ENCODE assay signal across 30 cellular contexts in genomic region chr7:119733480-119733879, GRCh38.
DNase-seq lines count a peak whose midpoint lies in the region; ATAC-seq, FAIRE-seq and TF ChIP-seq lines count a peak whose summit lies in the region.
"Had no signal": no experiment of that assay in that cellular context is flagged by ENCODE, and none has a peak within 500 bp of the region (broad histone marks: within the 10 kb centered on the region; RNA-seq: fewer than 3 reads in every experiment).

No MANE protein-coding gene starts in this region.

- H3K9me2 ChIP-seq in PC-9 (ENCODE audit: insufficient read depth): no peaks in the 10 kb centered on the region

- H3K27ac Mint-ChIP-seq in naive thymus-derived CD4-positive, alpha-beta T cell: no peak overlapping the region
- H3K27ac Mint-ChIP-seq: activated CD8-positive, alpha-beta T cell treated with anti-CD3 and anti-CD28 coated beads for 36 hours; activated naive CD8-positive, alpha-beta T cell; HFFc6 had no signal

- CTCF ChIA-PET in endothelial cell of umbilical vein (lab: Charles Lee) (no interaction called here), PC-9 (lab: Charles Lee) (no interaction called here)
- CTCF ChIA-PET in naive thymus-derived CD4-positive, alpha-beta T cell (lab: Charles Lee): no interaction called here

- H3K9me3 ChIP-seq in RWPE2 (ENCODE audit: severe bottlenecking): no peaks in the 10 kb centered on the region
- H3K9me3 ChIP-seq in endothelial cell of umbilical vein (replicated peaks; ENCODE audit: control insufficient read depth, insufficient read depth, low read length): no peaks in the 10 kb centered on the region
- no peaks in the 10 kb centered on the region for H3K9me3 ChIP-seq in naive thymus-derived CD4-positive, alpha-beta T cell (ENCODE audit: control insufficient read depth in 2 of 3, low read length in 3 of 3)
- H3K9me3 ChIP-seq in PC-9 (ENCODE audit: insufficient read depth, low read depth): no peaks in the 10 kb centered on the region; the same call in 1 of the 2 replicates
- H3K9me3 ChIP-seq: gastroesophageal sphincter, psoas muscle, testis had no signal

- no peak for TF ChIP-seq EP300 in Ishikawa (IDR thresholded peaks at IDR 0.05; ENCODE audit: borderline replicate concordance)

- no peak overlapping the region for H3K4me3 ChIP-seq in RWPE2 (ENCODE audit: severe bottlenecking)
- H3K4me3 ChIP-seq in endothelial cell of umbilical vein (replicated peaks in 1 of 3; ENCODE audit: insufficient read depth in 1 of 3, low read depth in 1 of 3, low read length in 3 of 3): no peak overlapping the region
- no peak overlapping the region for H3K4me3 ChIP-seq in naive thymus-derived CD4-positive, alpha-beta T cell (ENCODE audit: low read length)
- H3K4me3 ChIP-seq in PC-9: no peak overlapping the region
- H3K4me3 ChIP-seq: gastroesophageal sphincter, hepatocyte, psoas muscle, SK-N-MC, testis had no signal

- H3K4me1 ChIP-seq in RWPE2 (ENCODE audit: insufficient read depth, poor library complexity, severe bottlenecking): peaks cover 11% of the 10 kb centered on the region
- no peaks in the 10 kb centered on the region for H3K4me1 ChIP-seq in endothelial cell of umbilical vein (ENCODE audit: control insufficient read depth, extremely low read depth, insufficient read depth, low read length)
- H3K4me1 ChIP-seq in naive thymus-derived CD4-positive, alpha-beta T cell (ENCODE audit: control insufficient read depth in 2 of 2, insufficient read depth in 2 of 2, low read length in 2 of 2): no peaks in the 10 kb centered on the region
- H3K4me1 ChIP-seq in PC-9 (replicated peaks; ENCODE audit: insufficient read depth): no peaks in the 10 kb centered on the region
- H3K4me1 ChIP-seq: gastroesophageal sphincter, psoas muscle, testis had no signal

- H3K36me3 Mint-ChIP-seq in naive thymus-derived CD4-positive, alpha-beta T cell: no peaks in the 10 kb centered on the region
- H3K36me3 Mint-ChIP-seq: activated naive CD8-positive, alpha-beta T cell had no signal

- H4K20me1 ChIP-seq in endothelial cell of umbilical vein (replicated peaks; ENCODE audit: control insufficient read depth, extremely low read depth, insufficient read depth, low read length) (no peaks in the 10 kb centered on the region), PC-9 (ENCODE audit: insufficient read depth) (no peaks in the 10 kb centered on the region)

- in situ Hi-C loops in ACHN (cut with HindIII; ENCODE audit: low pct_ligation_motif_present, low pct_unique_long_range_greater_than_20kb, low sequenced_read_pairs): no loop called here

- peaks cover 0 to 9% (median 3%) of the 10 kb centered on the region in 11 donors for H3K9me3 Mint-ChIP-seq in naive thymus-derived CD4-positive, alpha-beta T cell

- BruUV-seq in endothelial cell of umbilical vein (replicated peaks; lab: Mats Ljungman, UMichigan) (no TSS peak), PC-9 (replicated peaks; lab: Mats Ljungman, UMichigan) (no TSS peak)

- H3K4me1 Mint-ChIP-seq in naive thymus-derived CD4-positive, alpha-beta T cell: no peaks in the 10 kb centered on the region

- TF ChIP-seq CTCF in RWPE2 (IDR thresholded peaks at IDR 0.05; ENCODE audit: poor library complexity, severe bottlenecking) (no peak), endothelial cell of umbilical vein (IDR thresholded peaks at IDR 0.05; ENCODE audit: extremely low read depth in 1 of 2, insufficient read depth in 1 of 2, low read depth in 1 of 2, low read length in 2 of 2) (no peak), PC-9 (conservative IDR thresholded peaks at IDR 0.05) (no peak)

- no peak for FAIRE-seq in endothelial cell of umbilical vein (lab: Jason Lieb, UNC)

- POLR2A ChIA-PET in endothelial cell of umbilical vein (lab: Charles Lee): no interaction called here
- POLR2A ChIA-PET in naive thymus-derived CD4-positive, alpha-beta T cell (lab: Charles Lee): no interaction called here
- POLR2A ChIA-PET in PC-9 (lab: Charles Lee; ENCODE audit: unreplicated experiment): no interaction called here

- H3K27me3 Mint-ChIP-seq in naive thymus-derived CD4-positive, alpha-beta T cell: no peaks in the 10 kb centered on the region
- H3K27me3 Mint-ChIP-seq: activated CD8-positive, alpha-beta T cell treated with anti-CD3 and anti-CD28 coated beads for 36 hours; activated naive CD8-positive, alpha-beta T cell had no signal

- H3K4me3 Mint-ChIP-seq in naive thymus-derived CD4-positive, alpha-beta T cell: no peak overlapping the region
- H3K4me3 Mint-ChIP-seq: activated CD8-positive, alpha-beta T cell treated with anti-CD3 and anti-CD28 coated beads for 36 hours; activated naive CD8-positive, alpha-beta T cell; HFFc6 had no signal

- dilution Hi-C loops in endothelial cell of umbilical vein (cut with MboI; ENCODE audit: extremely low pct_ligation_motif_present, low sequenced_read_pairs): no loop called here

- no peak overlapping the region for H3K9ac ChIP-seq in endothelial cell of umbilical vein (replicated peaks; ENCODE audit: extremely low read depth, insufficient read depth, low read length)

- peak; percentile 99 for ATAC-seq in RWPE2 (ENCODE audit: low read depth)
- no peak for ATAC-seq in naive thymus-derived CD4-positive, alpha-beta T cell
- ATAC-seq: activated CD8-positive, alpha-beta T cell treated with anti-CD3 and anti-CD28 coated beads for 36 hours; gastroesophageal sphincter; left colon; psoas muscle had no signal

- H3K4me2 ChIP-seq in endothelial cell of umbilical vein (ENCODE audit: insufficient read depth, low read length) (no peak overlapping the region), PC-9 (no peak overlapping the region)
- H3K4me2 ChIP-seq: hepatocyte had no signal

- no peak overlapping the region for H2AFZ ChIP-seq in endothelial cell of umbilical vein (ENCODE audit: low read depth, low read length)
- H2AFZ ChIP-seq in PC-9: no peak overlapping the region
- H2AFZ ChIP-seq: hepatocyte had no signal

- no peaks in the 10 kb centered on the region for H3K27me3 ChIP-seq in RWPE2 (ENCODE audit: insufficient read depth, poor library complexity, severe bottlenecking)
- no peaks in the 10 kb centered on the region for H3K27me3 ChIP-seq in endothelial cell of umbilical vein (ENCODE audit: control insufficient read depth in 2 of 2, insufficient read depth in 2 of 2, low read length in 2 of 2)
- no peaks in the 10 kb centered on the region for H3K27me3 ChIP-seq in naive thymus-derived CD4-positive, alpha-beta T cell (ENCODE audit: control insufficient read depth in 2 of 2, insufficient read depth in 2 of 2, low read length in 2 of 2)
- no peaks in the 10 kb centered on the region for H3K27me3 ChIP-seq in PC-9 (ENCODE audit: insufficient read depth, low read depth)
- H3K27me3 ChIP-seq: gastroesophageal sphincter, hepatocyte, testis had no signal

- no peaks in the 10 kb centered on the region for H3K36me3 ChIP-seq in RWPE2 (ENCODE audit: low read depth)
- no peaks in the 10 kb centered on the region for H3K36me3 ChIP-seq in endothelial cell of umbilical vein (ENCODE audit: control insufficient read depth in 2 of 2, extremely low read depth in 1 of 2, insufficient read depth in 2 of 2, low read length in 2 of 2)
- no peaks in the 10 kb centered on the region for H3K36me3 ChIP-seq in naive thymus-derived CD4-positive, alpha-beta T cell (ENCODE audit: control insufficient read depth in 2 of 3, insufficient read depth in 3 of 3, low read length in 3 of 3)
- H3K36me3 ChIP-seq in PC-9 (ENCODE audit: low read depth): no peaks in the 10 kb centered on the region
- H3K36me3 ChIP-seq: gastroesophageal sphincter had no signal

- no peak for TF ChIP-seq POLR2A in endothelial cell of umbilical vein (IDR thresholded peaks at IDR 0.05; ENCODE audit: low read depth, low read length)

- H3K9me1 ChIP-seq in endothelial cell of umbilical vein (replicated peaks; ENCODE audit: control insufficient read depth, extremely low read depth, insufficient read depth, low read length): no peaks in the 10 kb centered on the region

- H3K79me2 ChIP-seq in endothelial cell of umbilical vein (ENCODE audit: control insufficient read depth, insufficient read depth, low read length): no peaks in the 10 kb centered on the region
- no peaks in the 10 kb centered on the region for H3K79me2 ChIP-seq in PC-9 (ENCODE audit: low read depth)
- H3K79me2 ChIP-seq: hepatocyte had no signal

- no peak for TF ChIP-seq RAD21 in Ishikawa (IDR thresholded peaks at IDR 0.05; ENCODE audit: low read depth)

- H3K27ac ChIP-seq in RWPE2 (ENCODE audit: poor library complexity, severe bottlenecking) (peak overlapping the region; percentile 32), endothelial cell of umbilical vein (ENCODE audit: insufficient read depth, low read depth, low read length) (no peak overlapping the region), PC-9 (no peak overlapping the region)
- H3K27ac ChIP-seq in naive thymus-derived CD4-positive, alpha-beta T cell (ENCODE audit: low read depth, low read length): no peak overlapping the region
- H3K27ac ChIP-seq: gastroesophageal sphincter, hepatocyte, HL-60, psoas muscle, SK-N-MC, testis had no signal

- DNase-seq in RWPE2 (ENCODE audit: low spot score) (peak; percentile 69), endothelial cell of umbilical vein (ENCODE audit: low read depth, low spot score) (peak; percentile 52), myocyte (ENCODE audit: low read depth) (peak; percentile 32), PC-9 (no peak), amniotic stem cell (lab: John Stamatoyannopoulos, UW) (no peak), ACHN (no peak)
- DNase-seq in naive thymus-derived CD4-positive, alpha-beta T cell: no peak
- DNase-seq: activated CD4-positive, alpha-beta T cell treated with anti-CD3 and anti-CD28 coated beads for 1 hour; activated CD8-positive, alpha-beta T cell treated with anti-CD3 and anti-CD28 coated beads for 36 hours; activated effector memory CD4-positive, alpha-beta T cell treated with Interleukin-2 at 50 U/mL for 16 hours; C1 segment of cervical spinal cord; DMS79 treated with DMSO at 0.1 percent for 48 hours; erythroblast; HFFc6; Kasumi-1; left colon; mesenchymal stem cell; NCI-H187; NCI-H748 treated with DMSO at 0.1 percent for 48 hours; psoas muscle; stimulated activated CD4-positive, alpha-beta T cell treated with anti-CD3 and anti-CD28 coated beads, Interleukin-15, amount 100 ng/mL, for 24 hours; stimulated activated naive CD4-positive, alpha-beta T cell treated with Interleukin-2 at 50 U/mL for 16 hours; T-helper 2 cell; testis had no signal

- intact Hi-C loops in endothelial cell of umbilical vein (cut with micrococcal nuclease): no loop called here
- intact Hi-C loops in naive thymus-derived CD4-positive, alpha-beta T cell (cut with micrococcal nuclease): no loop called here
- intact Hi-C loops in PC-9 (cut with micrococcal nuclease; ENCODE audit: unreplicated experiment): no loop called here

- H3F3A ChIP-seq in PC-9 (ENCODE audit: insufficient read depth, low read depth): no peaks in the 10 kb centered on the region

TF ChIP-seq in endothelial cell of umbilical vein, 7 proteins besides CTCF, POLR2A, EP300 and RAD21 (continues in another document):
- TF ChIP-seq FOS (IDR thresholded peaks at IDR 0.05; ENCODE audit: borderline replicate concordance, insufficient read depth, low read length) (no peak), GATA2 (IDR thresholded peaks at IDR 0.05; ENCODE audit: insufficient read depth, insufficient read length, low read depth, low read length) (no peak), EZH2 (IDR thresholded peaks at IDR 0.05; ENCODE audit: borderline replicate concordance, low read depth, low read length, severe bottlenecking) (no peak), MYC (IDR thresholded peaks at IDR 0.05; ENCODE audit: low read depth, low read length) (no peak), POLR2AphosphoS5 (IDR thresholded peaks at IDR 0.05; ENCODE audit: insufficient read depth, low read depth, low read length) (no peak)

Comparison
In these comparisons a context has a peak if more than half of its experiments do, and no peak if none do; other contexts are left out.
1. DNase-seq: peak in RWPE2 (single experiment), endothelial cell of umbilical vein (single experiment) and myocyte (single experiment); none in naive thymus-derived CD4-positive, alpha-beta T cell (0 of 9), PC-9 (0 of 2), amniotic stem cell (single experiment) and ACHN (single experiment).